ENCODE assay signal across 8 cellular contexts in the genomic region with DNA sequence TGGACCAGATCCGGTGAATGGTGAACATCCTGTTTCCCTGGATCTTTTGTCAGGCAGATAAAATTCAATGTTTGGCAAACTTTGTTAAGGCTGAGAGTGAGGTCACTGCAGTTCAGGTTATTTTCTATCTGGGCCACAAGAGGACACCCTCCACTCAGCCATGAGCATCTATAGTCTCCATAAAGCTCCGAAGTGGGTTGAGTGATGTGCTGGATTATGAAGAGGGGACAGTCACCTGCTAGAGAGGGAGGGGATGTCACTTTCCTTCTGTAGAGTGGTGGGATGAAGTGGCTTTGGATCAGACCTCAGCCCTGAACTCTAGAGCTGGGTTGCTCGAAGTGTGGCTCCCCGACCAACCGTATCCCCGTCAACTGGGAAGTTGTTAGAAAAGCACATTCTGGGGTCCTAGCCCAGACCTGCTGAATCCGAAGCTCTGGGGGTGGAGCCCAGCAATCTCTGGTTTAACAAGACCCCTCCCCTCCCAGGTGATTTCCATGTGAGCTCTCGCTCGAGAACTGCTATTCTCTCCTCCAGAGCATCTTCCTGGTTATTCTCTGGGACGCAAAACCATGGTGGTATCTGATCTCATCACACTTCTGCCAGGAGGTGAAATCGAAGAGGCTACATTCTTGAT. TPM values are rescaled to one million over a fixed set of nuclear protein-coding genes. Genes with fewer than 3 reads are reported as not detected.
A peak's percentile ranks its signal among the peaks of the same experiment; 100 is the strongest.
DNase-seq lines count a peak whose midpoint lies in the region; FAIRE-seq and TF ChIP-seq lines count a peak whose summit lies in the region.

No MANE protein-coding gene starts in this region.

- H3K27ac ChIP-seq in liver (ENCODE audit: low read depth in 1 of 2, low read length in 2 of 2): no peak overlapping the region

- peak; percentile 73 for TF ChIP-seq CTCF in liver (IDR thresholded peaks at IDR 0.05; ENCODE audit: low read depth, low read length, missing input control)

- H3K9me3 ChIP-seq in liver (ENCODE audit: control insufficient read depth in 4 of 4, low read length in 3 of 4): no peaks in the 10 kb centered on the region

- H3K4me3 ChIP-seq in liver (ENCODE audit: low read depth in 1 of 3, low read length in 3 of 3): no peak overlapping the region

- 60% methylated on average over 11 of the region's 11 CpGs for WGBS in liver

- TF ChIP-seq RAD21 in liver (IDR thresholded peaks at IDR 0.05): peak; percentile 94 to 97

- no peak overlapping the region for H3K9ac ChIP-seq in liver (ENCODE audit: low read depth in 1 of 2, low read length in 2 of 2)

- TF ChIP-seq POLR2A in GM12892 (IDR thresholded peaks at IDR 0.05; ENCODE audit: low read depth, low read length): no peak

- no peaks in the 10 kb centered on the region for H3K27me3 ChIP-seq in liver (ENCODE audit: control insufficient read depth in 4 of 4, insufficient read depth in 4 of 4, low read length in 3 of 4)

- DNase-seq in AG20443 (ENCODE audit: low spot score) (peak; percentile 71), GM12892 (ENCODE audit: insufficient read length) (no peak), NCI-H345 (lab: John Stamatoyannopoulos, UW) (peak; percentile 55), cerebellar cortex (ENCODE audit: low spot score) (peak; percentile 60), NCI-H187 (lab: John Stamatoyannopoulos, UW) (no peak)
- no peak for DNase-seq in NK-92 treated with Interleukin-12 subunit alpha and Interleukin-12 subunit beta, amount 100 ng/mL, for 24 hours (lab: John Stamatoyannopoulos, UW)
- no peak for DNase-seq in stimulated activated CD4-positive, alpha-beta T cell treated with anti-CD3 and anti-CD28 coated beads, Interleukin-4, amount 100 ng/mL, for 24 hours

- H3K36me3 ChIP-seq in liver (ENCODE audit: control insufficient read depth in 4 of 4, insufficient read depth in 3 of 4, low read depth in 1 of 4, low read length in 3 of 4): no peaks in the 10 kb centered on the region

- peaks cover 0 to 15% (median 10%) of the 10 kb centered on the region in 4 donors for H3K4me1 ChIP-seq in liver (ENCODE audit: control insufficient read depth in 4 of 4, insufficient read depth in 4 of 4, low read length in 3 of 4)

- peak; percentile 9 for FAIRE-seq in GM12892 (lab: Jason Lieb, UNC)

TF ChIP-seq in liver, 16 proteins besides CTCF, POLR2A, EP300 and RAD21:
- TF ChIP-seq HNF4A (conservative IDR thresholded peaks at IDR 0.05): peak in 1 of 2 donors; percentile 10
- no peak for TF ChIP-seq GABPA (IDR thresholded peaks at IDR 0.05 in 1 of 2, conservative IDR thresholded peaks at IDR 0.05 in 1 of 2)
- peak; percentile 76 to 92 for TF ChIP-seq RXRA (IDR thresholded peaks at IDR 0.05)
- peak; percentile 79 for TF ChIP-seq NR2F2 (IDR thresholded peaks at IDR 0.05)
- TF ChIP-seq YY1 (IDR thresholded peaks at IDR 0.05): no peak
- TF ChIP-seq SP1 (IDR thresholded peaks at IDR 0.05): peak; percentile 29
- TF ChIP-seq JUND (IDR thresholded peaks at IDR 0.05): peak in 1 of 2 donors; percentile 43

RNA-seq across cellular contexts. Expression of gene FGF1, which starts 31.8 kb away (rescaled TPM):
- not detected for polyA plus RNA-seq in GM12892 (2012; ENCODE audit: missing spikeins)
- total RNA-seq in liver: under 1 TPM; 0.05 to 0.25 TPM
- polyA plus RNA-seq in liver: under 1 TPM; 0.08 to 0.24 TPM

RNA-seq across cellular contexts. Expression of gene ARHGAP26, which starts 52.5 kb away (rescaled TPM):
- 25.5 TPM for polyA plus RNA-seq in GM12892 (2012; ENCODE audit: missing spikeins)
- total RNA-seq in liver: 10 to 100 TPM in 1 of 2 donors, 1 to 10 TPM in 1; 4.4 to 16.7 TPM
- polyA plus RNA-seq in liver: 1 to 10 TPM; 1.8 to 3.9 TPM

Comparison
In these comparisons a context has a peak if more than half of its experiments do, and no peak if none do; other contexts are left out.
1. DNase-seq: peak in AG20443 (single experiment), NCI-H345 (single experiment) and cerebellar cortex (single experiment); none in GM12892 (single experiment), NK-92 treated with Interleukin-12 subunit alpha and Interleukin-12 subunit beta, amount 100 ng/mL, for 24 hours (single experiment), stimulated activated CD4-positive, alpha-beta T cell treated with anti-CD3 and anti-CD28 coated beads, Interleukin-4, amount 100 ng/mL, for 24 hours (single experiment) and NCI-H187 (0 of 2).